10 cellular contexts compared by ENCODE assay signal in the genomic region with DNA sequence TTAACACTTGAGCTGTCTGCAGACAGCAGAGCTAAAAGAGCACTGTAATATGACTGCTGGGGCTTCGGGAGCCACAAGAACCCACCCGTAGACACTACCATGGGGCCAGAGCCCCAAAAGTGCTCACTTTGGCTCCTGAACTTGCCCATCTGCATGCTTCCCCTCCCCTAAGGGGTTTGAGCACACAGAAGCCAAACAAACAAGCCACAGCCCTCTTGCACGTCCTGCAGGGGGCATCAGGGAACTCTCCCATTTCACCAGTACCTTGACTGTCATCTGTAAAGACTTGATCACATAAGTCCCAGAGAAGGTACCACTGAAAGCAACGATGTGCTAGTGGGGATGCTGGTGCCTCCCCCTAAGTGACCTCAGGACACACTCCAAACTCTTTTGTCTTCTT.
A peak's percentile ranks its signal among the peaks of the same experiment; 100 is the strongest.
DNase-seq lines count a peak whose midpoint lies in the region; ATAC-seq and TF ChIP-seq lines count a peak whose summit lies in the region.
"Had no signal": no experiment of that assay in that cellular context is flagged by ENCODE, and none has a peak within 500 bp of the region (broad histone marks: within the 10 kb centered on the region; RNA-seq: fewer than 3 reads in every experiment).

No MANE protein-coding gene starts in this region.

- no peak overlapping the region for H3K27ac Mint-ChIP-seq in activated T-helper 17 cell treated with anti-CD3 and anti-CD28 coated beads, Interleukin-2, amount 50 U/mL, for 72 hours
- H3K27ac Mint-ChIP-seq: nephron progenitor cell had no signal

- H4K20me1 ChIP-seq in OCI-LY3 (ENCODE audit: insufficient read depth, low read length), result no peaks in the 10 kb centered on the region

- H3K4me1 Mint-ChIP-seq in activated T-helper 17 cell treated with anti-CD3 and anti-CD28 coated beads, Interleukin-2, amount 50 U/mL, for 72 hours, result no peaks in the 10 kb centered on the region
- H3K4me1 Mint-ChIP-seq: nephron progenitor cell had no signal

- H3K4me3 ChIP-seq in AG10803 (ENCODE audit: low read length) (no peak overlapping the region), OCI-LY3 (ENCODE audit: low read length) (no peak overlapping the region), foreskin fibroblast (ENCODE audit: low read depth in 1 of 2, low read length in 2 of 2) (no peak overlapping the region)

- no peaks in the 10 kb centered on the region for H3K27me3 Mint-ChIP-seq in activated T-helper 17 cell treated with anti-CD3 and anti-CD28 coated beads, Interleukin-2, amount 50 U/mL, for 72 hours

- no peaks in the 10 kb centered on the region for H3K79me2 ChIP-seq in OCI-LY3 (ENCODE audit: low read length)

- H3K4me1 ChIP-seq in OCI-LY3 (ENCODE audit: low read length), result peaks cover 10% of the 10 kb centered on the region

- DNase-seq in AG10803 (ENCODE audit: low read depth) (peak; percentile 35), foreskin fibroblast (peak in 1 of 2 donors; percentile 27), activated gamma-delta T cell (lab: John Stamatoyannopoulos, UW) (no peak), anterior cingulate cortex (lab: John Stamatoyannopoulos, UW) (no peak)
- DNase-seq in activated naive CD4-positive, alpha-beta T cell treated with Interleukin-2 at 50 U/mL for 16 hours, result no peak
- DNase-seq: NCI-H345, nephron progenitor cell had no signal

- ATAC-seq in GM19025 (IDR thresholded peaks at IDR 0.05; ENCODE audit: low read depth, unreplicated experiment), result peak; percentile 62
- ATAC-seq in activated T-helper 17 cell treated with anti-CD3 and anti-CD28 coated beads, Interleukin-2, amount 50 U/mL, for 72 hours (replicated peaks), result no peak

- no peaks in the 10 kb centered on the region for H3K36me3 Mint-ChIP-seq in activated T-helper 17 cell treated with anti-CD3 and anti-CD28 coated beads, Interleukin-2, amount 50 U/mL, for 72 hours (ENCODE audit: low read depth)

- no peaks in the 10 kb centered on the region for H3K9me3 ChIP-seq in OCI-LY3 (ENCODE audit: insufficient read depth, low read length)

- H3K4me2 ChIP-seq in OCI-LY3 (ENCODE audit: low read length), result no peak overlapping the region

- no peak overlapping the region for H3K4me3 Mint-ChIP-seq in activated T-helper 17 cell treated with anti-CD3 and anti-CD28 coated beads, Interleukin-2, amount 50 U/mL, for 72 hours
- H3K4me3 Mint-ChIP-seq: nephron progenitor cell had no signal

- TF ChIP-seq CTCF in AG10803 (conservative IDR thresholded peaks at IDR 0.05; ENCODE audit: low read length) (peak; percentile 59), OCI-LY3 (IDR thresholded peaks at IDR 0.05; ENCODE audit: low read depth, low read length) (peak; percentile 51), foreskin fibroblast (IDR thresholded peaks at IDR 0.05; ENCODE audit: low read depth, low read length) (peak; percentile 56)

- peaks cover 6% of the 10 kb centered on the region for H3K9me3 Mint-ChIP-seq in activated T-helper 17 cell treated with anti-CD3 and anti-CD28 coated beads, Interleukin-2, amount 50 U/mL, for 72 hours
- H3K9me3 Mint-ChIP-seq: nephron progenitor cell had no signal

- no peak overlapping the region for H2AFZ ChIP-seq in OCI-LY3 (ENCODE audit: low read depth, low read length)

- H3K9ac ChIP-seq in OCI-LY3 (ENCODE audit: low read length), result no peak overlapping the region

- no peaks in the 10 kb centered on the region for H3K36me3 ChIP-seq in OCI-LY3 (replicated peaks; ENCODE audit: low read depth, low read length)

- no peak overlapping the region for H3K27ac ChIP-seq in OCI-LY3 (ENCODE audit: low read length)

- H3K27me3 ChIP-seq in OCI-LY3 (ENCODE audit: low read depth, low read length), result peaks cover 12% of the 10 kb centered on the region; the same call in 1 of the 2 replicates
